10 cellular contexts compared by ENCODE assay signal in the genomic region with DNA sequence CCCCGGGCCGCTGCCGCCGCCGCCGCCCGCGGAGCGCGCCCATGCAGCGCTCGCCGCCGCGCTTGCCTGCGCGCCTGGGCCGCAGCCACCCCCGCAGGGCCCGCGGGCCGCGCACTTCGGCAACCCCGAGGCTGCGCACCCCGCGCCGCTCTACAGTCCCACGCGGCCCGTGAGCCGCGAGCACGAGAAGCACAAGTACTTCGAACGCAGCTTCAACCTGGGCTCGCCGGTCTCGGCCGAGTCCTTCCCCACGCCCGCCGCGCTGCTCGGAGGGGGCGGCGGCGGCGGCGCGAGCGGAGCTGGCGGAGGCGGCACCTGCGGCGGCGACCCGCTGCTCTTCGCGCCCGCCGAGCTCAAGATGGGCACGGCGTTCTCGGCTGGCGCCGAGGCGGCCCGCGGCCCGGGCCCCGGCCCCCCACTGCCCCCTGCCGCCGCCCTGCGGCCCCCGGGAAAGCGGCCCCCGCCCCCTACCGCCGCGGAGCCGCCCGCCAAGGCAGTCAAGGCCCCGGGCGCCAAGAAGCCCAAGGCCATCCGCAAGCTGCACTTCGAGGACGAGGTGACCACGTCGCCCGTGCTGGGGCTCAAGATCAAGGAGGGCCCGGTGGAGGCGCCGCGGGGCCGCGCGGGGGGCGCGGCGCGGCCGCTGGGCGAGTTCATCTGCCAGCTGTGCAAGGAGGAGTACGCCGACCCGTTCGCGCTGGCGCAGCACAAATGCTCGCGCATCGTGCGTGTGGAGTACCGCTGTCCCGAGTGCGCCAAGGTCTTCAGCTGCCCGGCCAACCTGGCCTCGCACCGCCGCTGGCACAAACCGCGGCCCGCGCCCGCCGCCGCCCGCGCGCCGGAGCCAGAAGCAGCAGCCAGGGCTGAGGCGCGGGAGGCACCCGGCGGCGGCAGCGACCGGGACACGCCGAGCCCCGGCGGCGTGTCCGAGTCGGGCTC. TPM values are rescaled to one million over a fixed set of nuclear protein-coding genes. Genes with fewer than 3 reads are reported as not detected.
A peak's percentile ranks its signal among the peaks of the same experiment; 100 is the strongest.
DNase-seq lines count a peak whose midpoint lies in the region; ATAC-seq, FAIRE-seq and TF ChIP-seq lines count a peak whose summit lies in the region.
"Had no signal": no experiment of that assay in that cellular context is flagged by ENCODE, and none has a peak within 500 bp of the region (broad histone marks: within the 10 kb centered on the region; RNA-seq: fewer than 3 reads in every experiment).

No MANE protein-coding gene starts in this region.

- H3K9ac ChIP-seq in endodermal cell (ENCODE audit: extremely low read depth, low read length, poor library complexity, severe bottlenecking): no peak overlapping the region

- H3K9me3 Mint-ChIP-seq in endodermal cell (no peaks in the 10 kb centered on the region), chondrocyte (ENCODE audit: low read depth) (no peaks in the 10 kb centered on the region)

- H3K27ac Mint-ChIP-seq in endodermal cell: no peak overlapping the region
- H3K27ac Mint-ChIP-seq in chondrocyte (ENCODE audit: unreplicated experiment): no peak overlapping the region

- no peak for FAIRE-seq in H54 (lab: Jason Lieb, UNC)

- H3K36me3 Mint-ChIP-seq in endodermal cell (ENCODE audit: low read depth) (no peaks in the 10 kb centered on the region), chondrocyte (ENCODE audit: low read depth) (no peaks in the 10 kb centered on the region)

- DNase-seq in DMS 273 (lab: John Stamatoyannopoulos, UW; ENCODE audit: unreplicated experiment): peak; percentile 79
- DNase-seq in DMS 273 treated with DMSO at 0.1 percent for 48 hours (lab: John Stamatoyannopoulos, UW): no peak
- DNase-seq in NCI-H2171 treated with DMSO at 0.1 percent for 48 hours (lab: John Stamatoyannopoulos, UW): peak; percentile 43
- peak; percentile 57 for DNase-seq in endodermal cell
- DNase-seq in gastrocnemius medialis: no peak
- no peak for DNase-seq in chondrocyte (ENCODE audit: low spot score)
- DNase-seq in H54 (ENCODE audit: insufficient read length, low spot score): no peak

- H3K4me1 Mint-ChIP-seq in endodermal cell: peaks cover 15% of the 10 kb centered on the region
- H3K4me1 Mint-ChIP-seq in chondrocyte (ENCODE audit: low read depth): peaks cover 14% of the 10 kb centered on the region

- H3K4me3 ChIP-seq in endodermal cell (ENCODE audit: low read length) (no peak overlapping the region), gastrocnemius medialis (peak overlapping the region; percentile 4 to 44 (median 29))

- intact Hi-C loops in gastrocnemius medialis (cut with DNase I; ENCODE audit: low total_unique reads): no loop called here

- TF ChIP-seq CTCF in endodermal cell (conservative IDR thresholded peaks at IDR 0.05) (no peak), gastrocnemius medialis (IDR thresholded peaks at IDR 0.05 in 4 of 5, conservative IDR thresholded peaks at IDR 0.05 in 1 of 5) (no peak), chondrocyte (IDR thresholded peaks at IDR 0.05) (no peak)

- no peaks in the 10 kb centered on the region for H3K4me1 ChIP-seq in endodermal cell (ENCODE audit: control insufficient read depth, insufficient read depth, low read length)
- peaks cover 3 to 8% of the 10 kb centered on the region in 2 donors for H3K4me1 ChIP-seq in gastrocnemius medialis

- no peak overlapping the region for H3K27ac ChIP-seq in endodermal cell (ENCODE audit: low read depth, low read length)
- no peak overlapping the region for H3K27ac ChIP-seq in gastrocnemius medialis
- H3K27ac ChIP-seq: 22Rv1 had no signal

- 0 to 1% methylated on average over 24 to 147 of the region's 147 CpGs for WGBS in endodermal cell (ENCODE audit: insufficient coverage in 1 of 2, insufficient read length in 1 of 2), 2 experiments

- no peaks in the 10 kb centered on the region for H3K36me3 ChIP-seq in endodermal cell (ENCODE audit: control insufficient read depth, insufficient read depth, low read length)
- H3K36me3 ChIP-seq in gastrocnemius medialis: no peaks in the 10 kb centered on the region

- H3K27me3 Mint-ChIP-seq in endodermal cell (ENCODE audit: insufficient read depth) (peaks cover 88% of the 10 kb centered on the region), chondrocyte (ENCODE audit: low read depth) (peaks cover 62% of the 10 kb centered on the region)

- TF ChIP-seq POLR2A in gastrocnemius medialis (IDR thresholded peaks at IDR 0.05): no peak
- TF ChIP-seq POLR2A in H54 (IDR thresholded peaks at IDR 0.05; ENCODE audit: low read depth, low read length): no peak

- in situ Hi-C loops in gastrocnemius medialis (cut with MboI; ENCODE audit: low sequenced_read_pairs in 4 of 4): no loop called here

- no peak overlapping the region for H3K4me3 Mint-ChIP-seq in endodermal cell
- H3K4me3 Mint-ChIP-seq in chondrocyte (ENCODE audit: unreplicated experiment): no peak overlapping the region

- ATAC-seq in gastrocnemius medialis: peak in 1 of 2 donors; percentile 36
- ATAC-seq in GM18861 (IDR thresholded peaks at IDR 0.05; ENCODE audit: unreplicated experiment): no peak
- ATAC-seq: HCT116 had no signal

- H3K9me3 ChIP-seq in endodermal cell (ENCODE audit: control insufficient read depth, low read length) (no peaks in the 10 kb centered on the region), gastrocnemius medialis (no peaks in the 10 kb centered on the region)

- H3K27me3 ChIP-seq in endodermal cell (ENCODE audit: control insufficient read depth, insufficient read depth, low read length, poor library complexity, severe bottlenecking) (peaks cover 94% of the 10 kb centered on the region), gastrocnemius medialis (peaks cover 60 to 69% (median 67%) of the 10 kb centered on the region in 3 donors)

RNA-seq across cellular contexts. Expression of a gene that starts 0.8 kb away (rescaled TPM):
- total RNA-seq in endodermal cell: under 1 TPM; 0.35 to 0.73 TPM
- 50.3 TPM for polyA plus RNA-seq in endodermal cell (2013, experiment 1 of 2)
- polyA plus RNA-seq in endodermal cell (2013, experiment 2 of 2): 46.7 TPM
- not detected for total RNA-seq in gastrocnemius medialis
- not detected in 3 replicates for total RNA-seq in chondrocyte

Comparison
In these comparisons a context has a peak if more than half of its experiments do, and no peak if none do; other contexts are left out.
1. DNase-seq: peak in DMS 273 (single experiment), NCI-H2171 treated with DMSO at 0.1 percent for 48 hours (single experiment) and endodermal cell (single experiment); none in DMS 273 treated with DMSO at 0.1 percent for 48 hours (single experiment), gastrocnemius medialis (0 of 2), chondrocyte (single experiment) and H54 (single experiment).